ENCODE assay signal across 14 cellular contexts in genomic region chr4:35525192-35525978, GRCh38.
A peak's percentile ranks its signal among the peaks of the same experiment; 100 is the strongest.
DNase-seq lines count a peak whose midpoint lies in the region; ATAC-seq and TF ChIP-seq lines count a peak whose summit lies in the region.
"Had no signal": no experiment of that assay in that cellular context is flagged by ENCODE, and none has a peak within 500 bp of the region (broad histone marks: within the 10 kb centered on the region; RNA-seq: fewer than 3 reads in every experiment).

No MANE protein-coding gene starts in this region.

- peak; percentile 70 for ATAC-seq in GM21360 (IDR thresholded peaks at IDR 0.05; ENCODE audit: unreplicated experiment)
- ATAC-seq in GM18861 (IDR thresholded peaks at IDR 0.05; ENCODE audit: unreplicated experiment), result no peak
- no peak for ATAC-seq in GM18505 (IDR thresholded peaks at IDR 0.05; ENCODE audit: unreplicated experiment)
- ATAC-seq in GM21529 (IDR thresholded peaks at IDR 0.05; ENCODE audit: unreplicated experiment), result no peak
- ATAC-seq: psoas muscle had no signal

- TF ChIP-seq POLR2A in GM18505 (IDR thresholded peaks at IDR 0.05; ENCODE audit: borderline replicate concordance, extremely low read depth, insufficient read depth, insufficient read length), result no peak

- DNase-seq in NCI-H748 treated with DMSO at 0.1 percent for 48 hours (lab: John Stamatoyannopoulos, UW) (peak; percentile 65), globus pallidus (ENCODE audit: low spot score) (peak; percentile 66), putamen (ENCODE audit: low spot score) (peak; percentile 26), NCI-H526 treated with DMSO at 0.1 percent for 48 hours (lab: John Stamatoyannopoulos, UW) (no peak)
- DNase-seq: activated T-cell treated with anti-CD3 and anti-CD28 coated beads, Interleukin-2, amount 50 U/mL, for 24 hours; effector memory CD4-positive, alpha-beta T cell; GF-D8; NCI-H774; psoas muscle; stimulated activated naive CD4-positive, alpha-beta T cell had no signal
